In the genomic region with DNA sequence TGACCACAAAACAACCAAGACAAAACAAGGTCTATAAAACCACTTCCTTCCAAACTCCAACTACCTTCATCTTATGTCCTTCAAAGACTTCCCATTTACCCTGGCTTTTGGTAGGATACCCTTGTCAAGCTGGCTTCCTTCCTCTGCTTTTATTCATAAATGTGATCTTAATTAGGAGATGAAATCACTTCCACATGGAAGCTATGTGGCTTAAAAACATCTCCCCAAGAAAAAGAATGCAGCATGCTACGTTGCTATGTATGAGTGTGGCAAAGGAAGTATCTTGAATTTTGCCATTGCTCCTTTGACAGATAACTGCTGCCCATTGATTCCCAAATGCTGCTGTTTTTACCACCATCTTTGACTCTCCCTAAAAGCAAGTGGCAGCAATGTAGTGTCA, we compare ENCODE assay signal across 22 cellular contexts.
"Had no signal": no experiment of that assay in that cellular context is flagged by ENCODE, and none has a peak within 500 bp of the region (broad histone marks: within the 10 kb centered on the region; RNA-seq: fewer than 3 reads in every experiment).

No MANE protein-coding gene starts in this region.

- ATAC-seq: activated CD4-positive, alpha-beta T cell treated with anti-CD3 and anti-CD28 coated beads for 36 hours; activated naive CD4-positive, alpha-beta T cell treated with anti-CD3 and anti-CD28 coated beads, Interleukin-2, amount 50 U/mL, for 72 hours; gastrocnemius medialis; left lung; sciatic nerve; stimulated activated effector memory CD8-positive, alpha-beta T cell treated with anti-CD3 and anti-CD28 coated beads, Interleukin-12 subunit alpha, Interleukin-12 subunit beta, amount 100 ng/mL, for 72 hours; WTC11 had no signal

- H3K4me1 ChIP-seq: esophagus squamous epithelium, gastrocnemius medialis, left lung, stomach, vagina had no signal

- DNase-seq: activated CD4-positive, alpha-beta T cell treated with anti-CD3 and anti-CD28 coated beads for 36 hours; activated CD4-positive, alpha-beta T cell treated with anti-CD3 and anti-CD28 coated beads, Interleukin-2, amount 50 U/mL, for 48 hours; activated gamma-delta T cell treated with Interleukin-2 at 50 U/mL for 16 hours; cerebellar nuclear complex; effector memory CD4-positive, alpha-beta T cell; esophagus squamous epithelium; gastrocnemius medialis; head of caudate nucleus; left lung; midbrain; nucleus accumbens; stimulated activated CD4-positive, alpha-beta T cell treated with anti-CD3 and anti-CD28 coated beads, Interleukin-4, amount 100 ng/mL, for 24 hours; stomach; trophoblast cell had no signal

- H3K4me3 ChIP-seq: esophagus squamous epithelium, gastrocnemius medialis, left lung, smooth muscle cell, stomach, vagina had no signal

- H3K36me3 ChIP-seq: esophagus squamous epithelium, left lung, stomach, vagina had no signal

- H3K4me2 ChIP-seq: smooth muscle cell had no signal

- H3K9me3 ChIP-seq: esophagus squamous epithelium, gastrocnemius medialis, left lung, stomach, vagina had no signal

- H3K27me3 ChIP-seq: esophagus squamous epithelium, gastrocnemius medialis, left lung, stomach, vagina had no signal

- FAIRE-seq: bronchial epithelial cell, TTC549 had no signal

- H3K27ac ChIP-seq: esophagus squamous epithelium, gastrocnemius medialis, left lung, stomach, vagina had no signal
